ENCODE assay signal across 10 cellular contexts in the genomic region with DNA sequence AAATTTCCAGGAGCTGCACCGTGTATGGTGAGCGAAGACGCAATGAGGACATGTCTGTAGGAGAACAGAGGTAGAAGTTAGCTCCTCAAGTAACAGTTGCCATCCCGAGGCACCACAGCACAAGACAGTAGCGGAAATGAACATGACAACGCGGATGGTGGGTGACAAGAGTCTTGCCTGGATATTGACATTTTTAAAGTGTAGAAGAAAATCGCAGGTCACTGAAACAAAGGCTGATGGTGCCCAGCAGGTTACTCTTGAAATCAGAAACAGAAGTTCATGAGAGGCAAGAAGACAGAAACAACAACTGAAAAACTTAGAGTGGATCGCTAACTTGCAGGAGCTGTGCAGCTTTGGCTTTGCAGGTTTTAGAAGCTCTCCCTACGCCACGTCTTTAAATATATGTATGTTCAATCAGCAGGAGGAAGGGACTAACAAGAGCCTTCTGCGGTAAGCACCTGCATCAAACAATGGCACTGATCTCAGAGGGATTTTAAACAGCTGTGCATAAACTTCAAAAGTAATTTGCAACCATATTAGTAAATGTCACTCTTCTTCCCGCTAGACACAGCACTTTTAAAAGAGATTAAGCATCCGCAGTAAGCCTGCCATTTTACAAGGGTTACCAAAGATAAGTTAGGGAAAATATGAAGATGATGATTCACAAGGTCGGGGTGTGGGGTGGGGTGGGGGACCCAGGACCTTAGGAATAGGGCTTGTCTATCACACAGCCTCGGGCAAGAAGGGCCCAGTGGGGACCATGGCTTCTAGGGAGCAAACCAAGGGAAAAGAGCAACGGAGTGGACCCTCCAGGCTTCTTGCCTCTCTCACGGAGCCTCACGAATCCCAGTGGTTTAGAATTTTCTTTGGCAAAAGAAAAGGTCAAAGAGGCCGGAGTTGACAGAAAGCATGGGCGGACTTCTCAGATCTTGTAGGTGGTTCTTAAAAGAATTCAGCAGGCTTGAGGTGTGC. TPM values are rescaled to one million over a fixed set of nuclear protein-coding genes. Genes with fewer than 3 reads are reported as not detected.
DNase-seq lines count a peak whose midpoint lies in the region; ATAC-seq, FAIRE-seq and TF ChIP-seq lines count a peak whose summit lies in the region.
"Had no signal": no experiment of that assay in that cellular context is flagged by ENCODE, and none has a peak within 500 bp of the region (broad histone marks: within the 10 kb centered on the region; RNA-seq: fewer than 3 reads in every experiment).

No MANE protein-coding gene starts in this region.

- H3K27ac ChIP-seq in dorsolateral prefrontal cortex (peak overlapping the region in 2 of 59 donors; percentile 82 to 94), pancreas (peak overlapping the region in 3 of 4 donors; percentile 16 to 88 (median 87))

- ATAC-seq in pancreas (no peak), GM19452 (IDR thresholded peaks at IDR 0.05; ENCODE audit: unreplicated experiment) (no peak), GM18520 (IDR thresholded peaks at IDR 0.05; ENCODE audit: unreplicated experiment) (no peak)

- intact Hi-C loops in dorsolateral prefrontal cortex (cut with DNase I) (loop anchor here (1.0 to 10.0 kb wide), 3 partner anchors 67 to 134 kb away; no protein-coding TSS in a partner anchor), pancreas (cut with DNase I) (no loop called here), cardiac septum (cut with DNase I) (no loop called here)

- no peaks in the 10 kb centered on the region for H3K27me3 Mint-ChIP-seq in T-helper 2 cell treated with Interferon-gamma antibody and Interleukin-4, amounts not matched to agents 5 μg/mL and 100 μg/mL, for 36 hours (ENCODE audit: low read depth)

- peak overlapping the region in 41 of 59 donors; percentile 69 to 88 (median 79) for H3K4me3 ChIP-seq in dorsolateral prefrontal cortex
- peak overlapping the region in 3 of 4 donors; percentile 65 to 72 (median 68) for H3K4me3 ChIP-seq in pancreas

- peak overlapping the region; percentile 89 for H3K4me3 Mint-ChIP-seq in T-helper 2 cell treated with Interferon-gamma antibody and Interleukin-4, amounts not matched to agents 5 μg/mL and 100 μg/mL, for 36 hours

- no peak for TF ChIP-seq POLR2A in GM12891 (IDR thresholded peaks at IDR 0.05; ENCODE audit: low read depth, low read length)

- no peaks in the 10 kb centered on the region for H3K36me3 ChIP-seq in pancreas

- H3K4me1 ChIP-seq in pancreas, result no peaks in the 10 kb centered on the region

- 59 to 60% methylated on average over 21 of the region's 21 CpGs for WGBS in pancreas, 2 donors

- H3K9me3 ChIP-seq in pancreas, result no peaks in the 10 kb centered on the region

- H3K4me1 Mint-ChIP-seq in T-helper 2 cell treated with Interferon-gamma antibody and Interleukin-4, amounts not matched to agents 5 μg/mL and 100 μg/mL, for 36 hours (ENCODE audit: low read depth), result peaks cover 61% of the 10 kb centered on the region

- peaks cover 47% of the 10 kb centered on the region for H3K36me3 Mint-ChIP-seq in T-helper 2 cell treated with Interferon-gamma antibody and Interleukin-4, amounts not matched to agents 5 μg/mL and 100 μg/mL, for 36 hours (ENCODE audit: low read depth)

- FAIRE-seq in GM12891 (lab: Jason Lieb, UNC) (peak; percentile 28), pancreas (lab: Jason Lieb, UNC) (no peak)

- TF ChIP-seq CTCF in dorsolateral prefrontal cortex (IDR thresholded peaks at IDR 0.05 in 54 of 56, conservative IDR thresholded peaks at IDR 0.05 in 2 of 56; ENCODE audit: low read depth in 1 of 56, partially characterized antibody in 56 of 56) (no peak), pancreas (IDR thresholded peaks at IDR 0.05) (no peak)

- H3K27me3 ChIP-seq in dorsolateral prefrontal cortex (peaks cover 0 to 6% (median 0%) of the 10 kb centered on the region in 45 donors), pancreas (no peaks in the 10 kb centered on the region)

- peak overlapping the region; percentile 87 for H3K27ac Mint-ChIP-seq in T-helper 2 cell treated with Interferon-gamma antibody and Interleukin-4, amounts not matched to agents 5 μg/mL and 100 μg/mL, for 36 hours

- no peak for DNase-seq in GM12891 (ENCODE audit: insufficient read length, low spot score)
- DNase-seq in T-helper 2 cell treated with Interferon-gamma antibody and Interleukin-4, amounts not matched to agents 5 μg/mL and 100 μg/mL, for 36 hours (ENCODE audit: low spot score), result no peak
- no peak for DNase-seq in dorsolateral prefrontal cortex
- DNase-seq in pancreas, result no peak
- DNase-seq in NCI-H146 (lab: John Stamatoyannopoulos, UW), result no peak
- DNase-seq in cardiac septum (ENCODE audit: low spot score), result no peak
- DNase-seq: aorta, NCI-H345 had no signal

- no peaks in the 10 kb centered on the region for H3K9me3 Mint-ChIP-seq in T-helper 2 cell treated with Interferon-gamma antibody and Interleukin-4, amounts not matched to agents 5 μg/mL and 100 μg/mL, for 36 hours

TF ChIP-seq in GM12891, 5 proteins besides CTCF, POLR2A, EP300 and RAD21:
- TF ChIP-seq SPI1 (IDR thresholded peaks at IDR 0.05; ENCODE audit: low read depth, low read length) (no peak), POU2F2 (IDR thresholded peaks at IDR 0.05; ENCODE audit: low read depth, low read length) (no peak), PAX5 (IDR thresholded peaks at IDR 0.05; ENCODE audit: insufficient read depth, low read length, severe bottlenecking) (no peak), TAF1 (IDR thresholded peaks at IDR 0.05; ENCODE audit: low read depth, low read length) (no peak)
TF ChIP-seq in GM12891: peak in this region for 0.

RNA-seq across cellular contexts. Expression of a gene that starts 1.6 kb away (rescaled TPM):
- not detected for polyA plus RNA-seq in GM12891 (2012; ENCODE audit: low read depth, missing spikeins)
- total RNA-seq in dorsolateral prefrontal cortex (10 to 100 TPM in 21 of 120 experiments, 1 to 10 TPM in 99; 2.2 to 21.5 (median 7.4) TPM), pancreas (1 to 10 TPM; 3.1 to 5.2 (median 3.5) TPM), cardiac septum (0.24 TPM)
- 1 to 10 TPM; 1.4 to 1.6 TPM for polyA plus RNA-seq in pancreas

Comparison
In these comparisons a context has a peak if more than half of its experiments do, and no peak if none do; other contexts are left out.
1. intact Hi-C loops: an anchor here in dorsolateral prefrontal cortex (1.0 to 10.0 kb wide); none called in pancreas and cardiac septum.